Comparison of ENCODE assay signal across 29 cellular contexts in genomic region chr7:114662002-114662677, GRCh38.
DNase-seq lines count a peak whose midpoint lies in the region; TF ChIP-seq lines count a peak whose summit lies in the region.
"Had no signal": no experiment of that assay in that cellular context is flagged by ENCODE, and none has a peak within 500 bp of the region (broad histone marks: within the 10 kb centered on the region; RNA-seq: fewer than 3 reads in every experiment).

No MANE protein-coding gene starts in this region.

- no peaks in the 10 kb centered on the region for H3F3A ChIP-seq in smooth muscle cell (ENCODE audit: low read depth)

- H3K9ac ChIP-seq in smooth muscle cell (ENCODE audit: low read depth), result no peak overlapping the region
- H3K9ac ChIP-seq: GM23248 had no signal

- no peak overlapping the region for H3K4me3 ChIP-seq in choroid plexus epithelial cell (ENCODE audit: low read depth, low read length)
- no peak overlapping the region for H3K4me3 ChIP-seq in smooth muscle cell
- no peak overlapping the region for H3K4me3 ChIP-seq in ascending aorta
- H3K4me3 ChIP-seq: GM23248, sigmoid colon had no signal

- H3K9me3 ChIP-seq in smooth muscle cell (replicated peaks; ENCODE audit: low read depth) (no peaks in the 10 kb centered on the region), ascending aorta (no peaks in the 10 kb centered on the region)
- H3K9me3 ChIP-seq: BE2C, sigmoid colon had no signal

- no peaks in the 10 kb centered on the region for H3K4me1 ChIP-seq in smooth muscle cell (ENCODE audit: low read depth)
- no peaks in the 10 kb centered on the region for H3K4me1 ChIP-seq in ascending aorta
- H3K4me1 ChIP-seq: BE2C had no signal

- no peaks in the 10 kb centered on the region for H3K79me2 ChIP-seq in smooth muscle cell (ENCODE audit: low read depth)

- no peaks in the 10 kb centered on the region for H4K20me1 ChIP-seq in smooth muscle cell (ENCODE audit: low read depth)

- TF ChIP-seq CTCF in choroid plexus epithelial cell (conservative IDR thresholded peaks at IDR 0.05; ENCODE audit: low read depth, low read length), result no peak
- no peak for TF ChIP-seq CTCF in smooth muscle cell (IDR thresholded peaks at IDR 0.05; ENCODE audit: borderline replicate concordance, insufficient read depth, poor library complexity, severe bottlenecking)
- TF ChIP-seq CTCF in ascending aorta (IDR thresholded peaks at IDR 0.05), result no peak

- DNase-seq in SIG-M5 treated with dmso at 0.1 percent for 504 hours (lab: John Stamatoyannopoulos, UW; ENCODE audit: unreplicated experiment), result peak; percentile 3
- DNase-seq in SIG-M5 (lab: John Stamatoyannopoulos, UW), result no peak
- peak; percentile 23 for DNase-seq in NCI-H748 (lab: John Stamatoyannopoulos, UW; ENCODE audit: unreplicated experiment)
- DNase-seq in choroid plexus epithelial cell (ENCODE audit: low read depth), result peak; percentile 2
- no peak for DNase-seq in smooth muscle cell (lab: John Stamatoyannopoulos, UW; ENCODE audit: unreplicated experiment)
- no peak for DNase-seq in ascending aorta (ENCODE audit: low spot score in 2 of 2)
- no peak for DNase-seq in RKO (ENCODE audit: low spot score)
- no peak for DNase-seq in stimulated activated naive CD4-positive, alpha-beta T cell treated with Interleukin-2 at 50 U/mL for 16 hours (lab: John Stamatoyannopoulos, UW)
- DNase-seq: ACHN; activated CD4-positive, alpha-beta T cell treated with anti-CD3 and anti-CD28 coated beads for 48 hours; activated CD8-positive, alpha-beta memory T cell treated with anti-CD3 and anti-CD28 coated beads for 24 hours; activated gamma-delta T cell; activated naive CD8-positive, alpha-beta T cell treated with anti-CD3 and anti-CD28 coated beads, Interleukin-2, amount 50 U/mL, for 24 hours; activated T-cell treated with anti-CD3 and anti-CD28 coated beads, Interleukin-2, amount 50 U/mL, for 1 hour; BE2C; cerebellar nuclear complex; GM23248; islet precursor cell; left ventricle myocardium superior; midbrain; naive thymus-derived CD4-positive, alpha-beta T cell; NCI-H1694; NCI-H774; sigmoid colon; stimulated activated CD4-positive, alpha-beta T cell treated with anti-CD3 and anti-CD28 coated beads, Interleukin-15, amount 100 ng/mL, for 24 hours; stimulated activated naive CD4-positive, alpha-beta T cell; T-helper 9 cell had no signal

- WGBS in smooth muscle cell (ENCODE audit: low lambda C conversion rate), result 51% methylated on average over 6 of the region's 6 CpGs

- H3K27ac ChIP-seq in smooth muscle cell (ENCODE audit: low read depth), result no peak overlapping the region
- no peak overlapping the region for H3K27ac ChIP-seq in ascending aorta
- H3K27ac ChIP-seq: epithelial cell of prostate, GM23248, VCaP had no signal

- peak overlapping the region; percentile 26 for H2AFZ ChIP-seq in smooth muscle cell (ENCODE audit: low read depth)
- H2AFZ ChIP-seq: GM23248 had no signal

- intact Hi-C loops in ascending aorta (cut with DNase I), result loop anchor here (10.0 kb wide), 1 partner anchor 577 kb away; no protein-coding TSS in a partner anchor

- H3K27me3 ChIP-seq in smooth muscle cell (ENCODE audit: low read depth) (no peaks in the 10 kb centered on the region), ascending aorta (no peaks in the 10 kb centered on the region)
- H3K27me3 ChIP-seq: BE2C, sigmoid colon had no signal

- H3K36me3 ChIP-seq in smooth muscle cell (ENCODE audit: low read depth) (no peaks in the 10 kb centered on the region), ascending aorta (no peaks in the 10 kb centered on the region)
- H3K36me3 ChIP-seq: BE2C had no signal

- no peak overlapping the region for H3K4me2 ChIP-seq in smooth muscle cell

Comparison
In these comparisons a context has a peak if more than half of its experiments do, and no peak if none do; other contexts are left out.
1. DNase-seq: peak in SIG-M5 treated with dmso at 0.1 percent for 504 hours (single experiment), NCI-H748 (single experiment) and choroid plexus epithelial cell (single experiment); none in SIG-M5 (single experiment), smooth muscle cell (single experiment), ascending aorta (0 of 2), RKO (single experiment) and stimulated activated naive CD4-positive, alpha-beta T cell treated with Interleukin-2 at 50 U/mL for 16 hours (single experiment).